ENCODE assay signal across 26 cellular contexts in genomic region chr18:13183359-13183758, GRCh38.
"Had no signal": no experiment of that assay in that cellular context is flagged by ENCODE, and none has a peak within 500 bp of the region (broad histone marks: within the 10 kb centered on the region; RNA-seq: fewer than 3 reads in every experiment).

No MANE protein-coding gene starts in this region.

- H3K27me3 ChIP-seq: heart right ventricle, hepatocyte, ovary, right atrium auricular region, tibial nerve, vagina had no signal

- H3K4me1 ChIP-seq: lower lobe of right lung, tibial nerve, vagina had no signal

- H3K9me3 ChIP-seq: heart right ventricle, lower lobe of right lung, ovary, right atrium auricular region, tibial nerve, vagina had no signal

- H3K4me3 ChIP-seq: heart right ventricle, hepatocyte, lower lobe of right lung, ovary, right atrium auricular region, skin epidermis, tibial nerve, vagina had no signal

- DNase-seq: islet precursor cell; left ventricle myocardium superior; lower lobe of right lung; mammary epithelial cell; mesenchymal stem cell; naive thymus-derived CD8-positive, alpha-beta T cell; nucleus accumbens; ovary; stimulated activated CD4-positive, alpha-beta T cell treated with anti-CD3 and anti-CD28 coated beads, Interleukin-12 subunit alpha, Interleukin-12 subunit beta, amount 100 ng/mL, for 4 hours; stimulated activated CD4-positive, alpha-beta T cell treated with anti-CD3 and anti-CD28 coated beads, Interleukin-15, amount 100 ng/mL, for 24 hours; stimulated activated CD4-positive, alpha-beta T cell treated with anti-CD3 and anti-CD28 coated beads, Interleukin-2, amount 100 ng/mL, for 24 hours; stimulated activated CD4-positive, alpha-beta T cell treated with anti-CD3 and anti-CD28 coated beads, Interleukin-4, amount 100 ng/mL, for 1 hour; stimulated activated naive CD4-positive, alpha-beta T cell treated with Interleukin-2 at 50 U/mL for 16 hours; stimulated activated naive CD8-positive, alpha-beta T cell treated with anti-CD3 and anti-CD28 coated beads, Interleukin-15, amount 100 ng/mL, for 72 hours; substantia nigra had no signal

- ATAC-seq: lower lobe of right lung; naive thymus-derived CD8-positive, alpha-beta T cell; sciatic nerve; stimulated activated naive CD8-positive, alpha-beta T cell treated with anti-CD3 and anti-CD28 coated beads, Interleukin-15, amount 100 ng/mL, for 72 hours had no signal

- H3K36me3 Mint-ChIP-seq: naive thymus-derived CD8-positive, alpha-beta T cell; type B pancreatic cell had no signal

- H3K36me3 ChIP-seq: heart right ventricle, lower lobe of right lung, ovary, right atrium auricular region, tibial nerve, vagina had no signal

- H3K9me3 Mint-ChIP-seq: naive thymus-derived CD8-positive, alpha-beta T cell; nephron; neural crest cell; stimulated activated naive CD8-positive, alpha-beta T cell treated with anti-CD3 and anti-CD28 coated beads, Interleukin-15, amount 100 ng/mL, for 72 hours; type B pancreatic cell had no signal

- H3K27ac Mint-ChIP-seq: nephron, progenitor cell of endocrine pancreas, type B pancreatic cell had no signal

- H3K4me1 Mint-ChIP-seq: naive thymus-derived CD8-positive, alpha-beta T cell; nephron; neural crest cell had no signal

- H3K27ac ChIP-seq: hepatocyte, lower lobe of right lung, ovary, right atrium auricular region, skin epidermis, tibial nerve, vagina had no signal

- H3K4me3 Mint-ChIP-seq: naive thymus-derived CD8-positive, alpha-beta T cell; nephron; neural crest cell; stimulated activated naive CD8-positive, alpha-beta T cell treated with anti-CD3 and anti-CD28 coated beads, Interleukin-15, amount 100 ng/mL, for 72 hours; type B pancreatic cell had no signal
